Comparison of ENCODE assay signal across 8 cellular contexts in the genomic region with DNA sequence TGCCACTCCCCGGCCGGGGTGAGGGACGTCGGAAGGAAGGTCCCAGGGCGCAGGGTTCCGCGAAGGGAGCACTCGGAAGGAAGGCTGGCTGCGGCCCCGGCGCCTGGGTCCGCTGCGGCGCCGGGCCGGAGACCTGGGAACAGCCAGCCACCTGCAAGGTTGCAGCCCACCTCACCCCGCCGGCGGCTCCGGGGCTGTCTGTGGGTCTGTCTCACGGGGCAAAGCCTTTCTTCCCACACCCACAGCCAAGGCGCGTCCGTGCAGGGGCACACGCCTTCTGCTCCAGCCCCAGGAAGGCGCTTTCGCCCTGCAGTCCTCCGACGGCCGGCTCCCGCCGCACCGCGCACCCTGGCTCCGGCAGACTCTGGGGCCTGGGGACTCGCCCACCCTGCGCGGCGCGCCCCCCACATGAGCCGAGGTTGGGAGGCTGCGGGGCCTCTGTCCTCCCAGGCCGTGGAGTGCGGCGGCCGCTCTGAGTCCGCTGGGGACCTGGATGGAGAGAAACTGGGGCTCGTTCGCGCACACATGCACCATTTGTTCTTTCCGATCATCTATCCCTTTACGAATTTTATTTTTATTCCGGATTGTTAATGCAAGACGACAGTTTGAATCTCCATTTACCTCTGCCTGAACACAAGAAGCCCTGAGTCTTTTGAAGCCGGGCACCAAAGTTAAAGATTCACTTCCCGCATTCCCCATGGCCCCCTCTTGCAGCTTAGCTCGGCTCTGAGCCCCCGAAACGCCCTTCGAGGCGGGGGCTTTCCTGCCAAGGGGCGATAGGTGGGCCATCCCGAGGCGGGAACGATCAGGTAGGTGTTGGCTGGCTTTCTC. TPM values are rescaled to one million over a fixed set of nuclear protein-coding genes. Genes with fewer than 3 reads are reported as not detected.
A peak's percentile ranks its signal among the peaks of the same experiment; 100 is the strongest.
DNase-seq lines count a peak whose midpoint lies in the region; ATAC-seq, FAIRE-seq and TF ChIP-seq lines count a peak whose summit lies in the region.

No MANE protein-coding gene starts in this region.

- FAIRE-seq in pancreas (lab: Jason Lieb, UNC): no peak

- WGBS in pancreas, 2 donors: 12 to 17% methylated on average over 63 to 65 of the region's 65 CpGs

- peaks cover 3 to 55% of the 10 kb centered on the region in 2 donors for H3K27me3 ChIP-seq in Peyer's patch
- peaks cover 76% of the 10 kb centered on the region for H3K27me3 ChIP-seq in cardiac muscle cell
- peaks cover 0 to 39% (median 9%) of the 10 kb centered on the region in 4 donors for H3K27me3 ChIP-seq in pancreas

- H3K36me3 ChIP-seq in Peyer's patch (no peaks in the 10 kb centered on the region), cardiac muscle cell (no peaks in the 10 kb centered on the region), pancreas (no peaks in the 10 kb centered on the region)

- peaks cover 7 to 47% (median 23%) of the 10 kb centered on the region in 4 donors for H3K4me1 ChIP-seq in Peyer's patch
- peaks cover 8% of the 10 kb centered on the region for H3K4me1 ChIP-seq in cardiac muscle cell (ENCODE audit: low read depth)
- H3K4me1 ChIP-seq in pancreas: peaks cover 0 to 11% (median 6%) of the 10 kb centered on the region in 3 donors

- DNase-seq in D341Med (ENCODE audit: low spot score) (peak; percentile 69), Peyer's patch (peak in 1 of 3 donors; percentile 44), cardiac muscle cell (ENCODE audit: low read depth in 1 of 2, low spot score in 1 of 2) (no peak), pancreas (peak in 1 of 6 donors; percentile 85), NCI-H2171 (lab: John Stamatoyannopoulos, UW) (no peak), foreskin melanocyte (no peak), GDM1 (lab: John Stamatoyannopoulos, UW) (no peak)

- TF ChIP-seq CTCF in Peyer's patch (IDR thresholded peaks at IDR 0.05) (no peak), cardiac muscle cell (IDR thresholded peaks at IDR 0.05; ENCODE audit: low read depth, low read length) (no peak), pancreas (IDR thresholded peaks at IDR 0.05) (no peak)

- ATAC-seq in pancreas (peak; percentile 11 to 22 (median 16)), HG02571 (IDR thresholded peaks at IDR 0.05; ENCODE audit: unreplicated experiment) (no peak)

- TF ChIP-seq POLR2A in Peyer's patch (IDR thresholded peaks at IDR 0.05): no peak

- no peaks in the 10 kb centered on the region for H3K9me3 ChIP-seq in Peyer's patch
- H3K9me3 ChIP-seq in cardiac muscle cell (ENCODE audit: low read depth): no peaks in the 10 kb centered on the region
- H3K9me3 ChIP-seq in pancreas: no peaks in the 10 kb centered on the region

- H3K4me3 ChIP-seq in Peyer's patch (peak overlapping the region; percentile 16 to 63 (median 50)), cardiac muscle cell (peak overlapping the region; percentile 42), pancreas (peak overlapping the region; percentile 26 to 68 (median 38))

- intact Hi-C loops in pancreas (cut with DNase I): loop anchor here in 2 of 3 donors (2.0 to 10.0 kb wide), 4 partner anchors 500 to 752 kb away; no protein-coding TSS in a partner anchor

- H3K27ac ChIP-seq in Peyer's patch (no peak overlapping the region), cardiac muscle cell (no peak overlapping the region), pancreas (no peak overlapping the region)

RNA-seq across cellular contexts. Expression of gene FOXC1, which starts 4.5 kb away (rescaled TPM):
- total RNA-seq in Peyer's patch (1 to 10 TPM in 3 of 4 donors, not detected in 1; 1.6 to 3.3 (median 2.7) TPM), cardiac muscle cell (3.4 and 6.2 TPM in 2 replicates), pancreas (1 to 10 TPM; 2.4 to 4.0 (median 2.6) TPM)
- polyA plus RNA-seq in cardiac muscle cell (1.8 and 2.5 TPM in 2 replicates), pancreas (1 to 10 TPM in 1 of 2 donors, under 1 TPM in 1; 0.99 to 1.6 TPM)
